1 cellular context compared by ENCODE assay signal in the genomic region with DNA sequence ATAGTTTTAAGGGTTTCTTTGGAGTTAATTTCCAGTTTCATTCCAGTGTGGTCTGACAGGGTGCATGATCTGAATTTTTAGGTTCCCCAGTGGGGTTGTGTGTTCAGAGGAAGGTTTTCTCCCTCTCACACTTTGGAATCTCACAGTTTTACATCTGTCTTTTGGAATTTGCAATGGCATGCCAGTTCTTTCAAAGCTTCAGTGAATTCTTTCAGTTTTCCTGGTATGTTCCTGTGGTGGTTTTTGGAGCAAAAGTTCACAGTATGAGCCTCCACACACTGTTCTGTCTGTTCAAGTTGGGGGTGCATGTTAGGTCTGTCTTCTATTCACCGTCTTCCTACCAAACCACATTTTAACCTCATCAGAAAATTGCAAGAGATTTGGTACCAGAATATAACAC.
TF ChIP-seq lines count a peak whose summit lies in the region.

No MANE protein-coding gene starts in this region.

TF ChIP-seq in HepG2, 621 proteins besides CTCF, POLR2A, EP300 and RAD21 (continued from another document):
- TF ChIP-seq, protein P1, sequence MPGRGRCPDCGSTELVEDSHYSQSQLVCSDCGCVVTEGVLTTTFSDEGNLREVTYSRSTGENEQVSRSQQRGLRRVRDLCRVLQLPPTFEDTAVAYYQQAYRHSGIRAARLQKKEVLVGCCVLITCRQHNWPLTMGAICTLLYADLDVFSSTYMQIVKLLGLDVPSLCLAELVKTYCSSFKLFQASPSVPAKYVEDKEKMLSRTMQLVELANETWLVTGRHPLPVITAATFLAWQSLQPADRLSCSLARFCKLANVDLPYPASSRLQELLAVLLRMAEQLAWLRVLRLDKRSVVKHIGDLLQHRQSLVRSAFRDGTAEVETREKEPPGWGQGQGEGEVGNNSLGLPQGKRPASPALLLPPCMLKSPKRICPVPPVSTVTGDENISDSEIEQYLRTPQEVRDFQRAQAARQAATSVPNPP (CRISPR knock-in tag; IDR thresholded peaks at IDR 0.05), result no peak
- no peak for TF ChIP-seq ZNF780A (CRISPR knock-in tag; IDR thresholded peaks at IDR 0.05)
- TF ChIP-seq, protein P2, sequence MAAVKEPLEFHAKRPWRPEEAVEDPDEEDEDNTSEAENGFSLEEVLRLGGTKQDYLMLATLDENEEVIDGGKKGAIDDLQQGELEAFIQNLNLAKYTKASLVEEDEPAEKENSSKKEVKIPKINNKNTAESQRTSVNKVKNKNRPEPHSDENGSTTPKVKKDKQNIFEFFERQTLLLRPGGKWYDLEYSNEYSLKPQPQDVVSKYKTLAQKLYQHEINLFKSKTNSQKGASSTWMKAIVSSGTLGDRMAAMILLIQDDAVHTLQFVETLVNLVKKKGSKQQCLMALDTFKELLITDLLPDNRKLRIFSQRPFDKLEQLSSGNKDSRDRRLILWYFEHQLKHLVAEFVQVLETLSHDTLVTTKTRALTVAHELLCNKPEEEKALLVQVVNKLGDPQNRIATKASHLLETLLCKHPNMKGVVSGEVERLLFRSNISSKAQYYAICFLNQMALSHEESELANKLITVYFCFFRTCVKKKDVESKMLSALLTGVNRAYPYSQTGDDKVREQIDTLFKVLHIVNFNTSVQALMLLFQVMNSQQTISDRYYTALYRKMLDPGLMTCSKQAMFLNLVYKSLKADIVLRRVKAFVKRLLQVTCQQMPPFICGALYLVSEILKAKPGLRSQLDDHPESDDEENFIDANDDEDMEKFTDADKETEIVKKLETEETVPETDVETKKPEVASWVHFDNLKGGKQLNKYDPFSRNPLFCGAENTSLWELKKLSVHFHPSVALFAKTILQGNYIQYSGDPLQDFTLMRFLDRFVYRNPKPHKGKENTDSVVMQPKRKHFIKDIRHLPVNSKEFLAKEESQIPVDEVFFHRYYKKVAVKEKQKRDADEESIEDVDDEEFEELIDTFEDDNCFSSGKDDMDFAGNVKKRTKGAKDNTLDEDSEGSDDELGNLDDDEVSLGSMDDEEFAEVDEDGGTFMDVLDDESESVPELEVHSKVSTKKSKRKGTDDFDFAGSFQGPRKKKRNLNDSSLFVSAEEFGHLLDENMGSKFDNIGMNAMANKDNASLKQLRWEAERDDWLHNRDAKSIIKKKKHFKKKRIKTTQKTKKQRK (IDR thresholded peaks at IDR 0.05; ENCODE audit: low read length), result no peak
